In genomic region chr18:54848121-54848520, GRCh38 we compare ENCODE assay signal across 25 cellular contexts.
"Had no signal": no experiment of that assay in that cellular context is flagged by ENCODE, and none has a peak within 500 bp of the region (broad histone marks: within the 10 kb centered on the region; RNA-seq: fewer than 3 reads in every experiment).

No MANE protein-coding gene starts in this region.

- DNase-seq: hippocampal formation; left colon; left lung; lower lobe of right lung; mesendoderm; naive B cell; natural killer cell; nephron progenitor cell; pancreas; posterior cingulate gyrus; retina; right cardiac atrium; sigmoid colon; small intestine; spleen; stimulated activated CD4-positive, alpha-beta T cell treated with anti-CD3 and anti-CD28 coated beads, Interleukin-4, amount 100 ng/mL, for 24 hours; stimulated activated naive CD4-positive, alpha-beta T cell; uterus had no signal

- H3K4me1 ChIP-seq: lower lobe of right lung, prostate gland, sigmoid colon, tibial nerve, uterus had no signal

- H3K27ac ChIP-seq: left lung, lower lobe of right lung, pancreas, prostate gland, sigmoid colon, spleen, tibial nerve, uterus had no signal

- H3K9me3 Mint-ChIP-seq: mesothelial cell of epicardium; naive B cell; natural killer cell; nephron progenitor cell; stimulated activated effector memory CD8-positive, alpha-beta T cell treated with anti-CD3 and anti-CD28 coated beads, Interleukin-12 subunit alpha, Interleukin-12 subunit beta, amount 100 ng/mL, for 72 hours; stimulated activated naive CD8-positive, alpha-beta T cell treated with anti-CD3 and anti-CD28 coated beads, Interleukin-15, Interleukin-2, amounts not matched to agents 100 ng/mL and 50 ng/mL, for 24 hours; type B pancreatic cell had no signal

- H3K27me3 ChIP-seq: left lung, pancreas, sigmoid colon, spleen, tibial nerve, uterus had no signal

- H3K36me3 ChIP-seq: left lung, lower lobe of right lung, pancreas, prostate gland, sigmoid colon, spleen, tibial nerve, uterus had no signal

- H3K27ac Mint-ChIP-seq: mesothelial cell of epicardium; naive B cell; natural killer cell; nephron progenitor cell; stimulated activated effector memory CD8-positive, alpha-beta T cell treated with anti-CD3 and anti-CD28 coated beads, Interleukin-12 subunit alpha, Interleukin-12 subunit beta, amount 100 ng/mL, for 72 hours; stimulated activated naive CD8-positive, alpha-beta T cell treated with anti-CD3 and anti-CD28 coated beads, Interleukin-15, Interleukin-2, amounts not matched to agents 100 ng/mL and 50 ng/mL, for 24 hours; type B pancreatic cell had no signal

- H3K4me3 ChIP-seq: left lung, lower lobe of right lung, pancreas, prostate gland, sigmoid colon, spleen, tibial nerve, uterus had no signal

- H3K4me1 Mint-ChIP-seq: mesothelial cell of epicardium, naive B cell, nephron progenitor cell had no signal

- H3K27me3 Mint-ChIP-seq: naive B cell; stimulated activated naive CD8-positive, alpha-beta T cell treated with anti-CD3 and anti-CD28 coated beads, Interleukin-15, Interleukin-2, amounts not matched to agents 100 ng/mL and 50 ng/mL, for 24 hours; type B pancreatic cell had no signal

- H3K36me3 Mint-ChIP-seq: mesothelial cell of epicardium; naive B cell; natural killer cell; stimulated activated effector memory CD8-positive, alpha-beta T cell treated with anti-CD3 and anti-CD28 coated beads, Interleukin-12 subunit alpha, Interleukin-12 subunit beta, amount 100 ng/mL, for 72 hours; type B pancreatic cell had no signal

- H3K4me3 Mint-ChIP-seq: mesothelial cell of epicardium; naive B cell; natural killer cell; nephron progenitor cell; stimulated activated effector memory CD8-positive, alpha-beta T cell treated with anti-CD3 and anti-CD28 coated beads, Interleukin-12 subunit alpha, Interleukin-12 subunit beta, amount 100 ng/mL, for 72 hours; stimulated activated naive CD8-positive, alpha-beta T cell treated with anti-CD3 and anti-CD28 coated beads, Interleukin-15, Interleukin-2, amounts not matched to agents 100 ng/mL and 50 ng/mL, for 24 hours; type B pancreatic cell had no signal

- FAIRE-seq: keratinocyte, pancreas, small intestine had no signal

- H3K9me3 ChIP-seq: left lung, lower lobe of right lung, pancreas, prostate gland, sigmoid colon, spleen, tibial nerve, uterus had no signal
